8 cellular contexts compared by ENCODE assay signal in the genomic region with DNA sequence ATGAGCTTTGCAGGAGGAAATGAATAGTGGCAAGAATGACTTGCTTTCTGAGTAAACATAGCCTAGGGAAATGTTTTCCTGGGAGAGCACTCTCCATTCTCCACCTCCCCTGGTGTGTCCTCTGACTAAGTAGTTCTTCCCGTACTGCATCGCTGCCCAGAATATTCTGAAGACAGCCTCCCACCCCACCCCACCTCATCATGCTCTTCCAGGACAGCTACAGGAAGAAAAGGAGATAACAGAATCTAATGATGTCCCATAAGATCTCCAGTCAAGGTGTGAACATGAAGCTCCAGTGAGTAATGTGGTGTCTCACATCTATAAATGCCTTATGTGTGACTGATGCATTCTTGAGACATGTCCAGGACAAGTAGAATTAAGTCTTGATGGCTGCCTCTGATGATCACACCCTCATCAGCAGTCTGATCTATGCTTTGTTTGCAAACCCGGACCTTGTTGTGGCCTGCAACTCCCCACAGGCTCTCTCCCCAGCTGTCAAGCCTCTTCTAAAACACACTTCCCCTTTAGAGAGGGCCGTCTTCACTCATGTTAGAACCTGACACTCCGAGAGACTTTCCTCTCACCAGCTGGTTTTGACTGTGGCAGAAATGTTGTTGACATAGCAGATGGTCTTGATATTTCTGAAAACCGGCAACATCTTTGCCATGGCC.
DNase-seq lines count a peak whose midpoint lies in the region; ATAC-seq and TF ChIP-seq lines count a peak whose summit lies in the region.

No MANE protein-coding gene starts in this region.

- peaks cover 7% of the 10 kb centered on the region for H3K9me3 Mint-ChIP-seq in activated CD4-positive, alpha-beta T cell treated with anti-CD3 and anti-CD28 coated beads, Interleukin-2, amount 10 ng/mL, durations not matched to agents 24 days and 14 days
- no peaks in the 10 kb centered on the region for H3K9me3 Mint-ChIP-seq in CD4-positive, alpha-beta T cell

- DNase-seq in NB4 (ENCODE audit: low read depth) (peak; percentile 14), cardiac fibroblast (ENCODE audit: low read depth in 2 of 2) (peak; percentile 26 to 86), pons (ENCODE audit: low spot score) (peak; percentile 4), GOT3 (lab: John Stamatoyannopoulos, UW) (no peak)
- DNase-seq in activated CD4-positive, alpha-beta T cell treated with anti-CD3 and anti-CD28 coated beads, Interleukin-2, amount 10 ng/mL, durations not matched to agents 24 days and 14 days = no peak
- DNase-seq in CD4-positive, alpha-beta T cell = no peak
- DNase-seq in stimulated activated CD4-positive, alpha-beta T cell treated with anti-CD3 and anti-CD28 coated beads, Interleukin-12 subunit alpha, Interleukin-12 subunit beta, amount 100 ng/mL, for 4 hours = no peak

- CTCF ChIA-PET in CD4-positive, alpha-beta T cell (lab: Charles Lee) = no interaction called here

- H3K27me3 ChIP-seq in CD4-positive, alpha-beta T cell (ENCODE audit: control insufficient read depth, insufficient read depth, low read length) = no peaks in the 10 kb centered on the region

- no peaks in the 10 kb centered on the region for H3K36me3 Mint-ChIP-seq in activated CD4-positive, alpha-beta T cell treated with anti-CD3 and anti-CD28 coated beads, Interleukin-2, amount 10 ng/mL, durations not matched to agents 24 days and 14 days (ENCODE audit: low read depth)
- no peaks in the 10 kb centered on the region for H3K36me3 Mint-ChIP-seq in CD4-positive, alpha-beta T cell (ENCODE audit: low read depth)

- no peaks in the 10 kb centered on the region for H3K27me3 Mint-ChIP-seq in activated CD4-positive, alpha-beta T cell treated with anti-CD3 and anti-CD28 coated beads, Interleukin-2, amount 10 ng/mL, durations not matched to agents 24 days and 14 days
- H3K27me3 Mint-ChIP-seq in CD4-positive, alpha-beta T cell = no peaks in the 10 kb centered on the region

- TF ChIP-seq CTCF in NB4 (IDR thresholded peaks at IDR 0.05; ENCODE audit: low read depth, low read length) (no peak), cardiac fibroblast (IDR thresholded peaks at IDR 0.05; ENCODE audit: low read depth, low read length) (no peak)
- TF ChIP-seq CTCF in CD4-positive, alpha-beta T cell (IDR thresholded peaks at IDR 0.05) = no peak

- intact Hi-C loops in activated CD4-positive, alpha-beta T cell treated with anti-CD3 and anti-CD28 coated beads, Interleukin-2, amount 10 ng/mL, durations not matched to agents 24 days and 14 days (cut with micrococcal nuclease) = no loop called here
- intact Hi-C loops in CD4-positive, alpha-beta T cell (cut with DNase I, micrococcal nuclease) = no loop called here

- ATAC-seq in GM21447 (IDR thresholded peaks at IDR 0.05; ENCODE audit: unreplicated experiment) = peak; percentile 57
- no peak for ATAC-seq in CD4-positive, alpha-beta T cell (ENCODE audit: poor library complexity)

- TF ChIP-seq POLR2A in NB4 (IDR thresholded peaks at IDR 0.05; ENCODE audit: extremely low read depth, insufficient read length) = no peak

- no peaks in the 10 kb centered on the region for H3K9me3 ChIP-seq in CD4-positive, alpha-beta T cell (ENCODE audit: control insufficient read depth, low read length)

- no peak overlapping the region for H3K27ac Mint-ChIP-seq in activated CD4-positive, alpha-beta T cell treated with anti-CD3 and anti-CD28 coated beads, Interleukin-2, amount 10 ng/mL, durations not matched to agents 24 days and 14 days
- H3K27ac Mint-ChIP-seq in CD4-positive, alpha-beta T cell = no peak overlapping the region

- H3K4me1 Mint-ChIP-seq in activated CD4-positive, alpha-beta T cell treated with anti-CD3 and anti-CD28 coated beads, Interleukin-2, amount 10 ng/mL, durations not matched to agents 24 days and 14 days = no peaks in the 10 kb centered on the region
- no peaks in the 10 kb centered on the region for H3K4me1 Mint-ChIP-seq in CD4-positive, alpha-beta T cell (ENCODE audit: low read depth)

- H3K27ac ChIP-seq in CD4-positive, alpha-beta T cell (ENCODE audit: low read depth, low read length) = no peak overlapping the region

- H3K4me3 Mint-ChIP-seq in activated CD4-positive, alpha-beta T cell treated with anti-CD3 and anti-CD28 coated beads, Interleukin-2, amount 10 ng/mL, durations not matched to agents 24 days and 14 days = no peak overlapping the region
- no peak overlapping the region for H3K4me3 Mint-ChIP-seq in CD4-positive, alpha-beta T cell

- H3K4me3 ChIP-seq in NB4 (ENCODE audit: low read depth, low read length) = no peak overlapping the region
- H3K4me3 ChIP-seq in cardiac fibroblast (replicated peaks in 1 of 2; ENCODE audit: low read depth in 2 of 2, low read length in 2 of 2) = no peak overlapping the region

- POLR2A ChIA-PET in CD4-positive, alpha-beta T cell (lab: Charles Lee) = no interaction called here

Comparison
In these comparisons a context has a peak if more than half of its experiments do, and no peak if none do; other contexts are left out.
1. DNase-seq: peak in NB4 (single experiment), cardiac fibroblast (2 of 2) and pons (single experiment); none in GOT3 (single experiment), activated CD4-positive, alpha-beta T cell treated with anti-CD3 and anti-CD28 coated beads, Interleukin-2, amount 10 ng/mL, durations not matched to agents 24 days and 14 days (single experiment), CD4-positive, alpha-beta T cell (0 of 10) and stimulated activated CD4-positive, alpha-beta T cell treated with anti-CD3 and anti-CD28 coated beads, Interleukin-12 subunit alpha, Interleukin-12 subunit beta, amount 100 ng/mL, for 4 hours (single experiment).